9 cellular contexts compared by ENCODE assay signal in genomic region chr15:74318376-74319137, GRCh38. TPM values are rescaled to one million over a fixed set of nuclear protein-coding genes. Genes with fewer than 3 reads are reported as not detected.
A peak's percentile ranks its signal among the peaks of the same experiment; 100 is the strongest.
DNase-seq lines count a peak whose midpoint lies in the region; ATAC-seq and TF ChIP-seq lines count a peak whose summit lies in the region.
"Had no signal": no experiment of that assay in that cellular context is flagged by ENCODE, and none has a peak within 500 bp of the region (broad histone marks: within the 10 kb centered on the region; RNA-seq: fewer than 3 reads in every experiment).

No MANE protein-coding gene starts in this region.

- H3K9ac ChIP-seq in BLaER1 treated with 17β-estradiol and CSF1 and Interleukin-3, amounts not matched to agents 10 nM and 100 nM, result peak overlapping the region in 3 of 11 experiments; percentile 20 to 38 (median 24); a peak in 5 of 22 replicates

- H3K9me3 ChIP-seq in BLaER1 treated with 17β-estradiol and CSF1 and Interleukin-3, amounts not matched to agents 10 nM and 100 nM (replicated peaks in 1 of 11), result no peaks in the 10 kb centered on the region

- H3K9me3 Mint-ChIP-seq in activated CD8-positive, alpha-beta T cell treated with anti-CD3 and anti-CD28 coated beads for 36 hours, result no peaks in the 10 kb centered on the region
- no peaks in the 10 kb centered on the region for H3K9me3 Mint-ChIP-seq in naive B cell

- peaks cover 0 to 10% (median 0%) of the 10 kb centered on the region in 11 experiments; a peak in 4 of 22 replicates for H4K20me1 ChIP-seq in BLaER1 treated with 17β-estradiol and CSF1 and Interleukin-3, amounts not matched to agents 10 nM and 100 nM

- peak overlapping the region; percentile 70 to 89 (median 82) for H3K4me2 ChIP-seq in BLaER1 treated with 17β-estradiol and CSF1 and Interleukin-3, amounts not matched to agents 10 nM and 100 nM

- H3K27me3 ChIP-seq in BLaER1 treated with 17β-estradiol and CSF1 and Interleukin-3, amounts not matched to agents 10 nM and 100 nM, result no peaks in the 10 kb centered on the region

- no peak for TF ChIP-seq CTCF in activated CD8-positive, alpha-beta T cell treated with anti-CD3 and anti-CD28 coated beads for 36 hours (IDR thresholded peaks at IDR 0.05)
- no peak for TF ChIP-seq CTCF in RWPE1 (conservative IDR thresholded peaks at IDR 0.05; ENCODE audit: low read depth)

- intact Hi-C loops in activated CD8-positive, alpha-beta T cell treated with anti-CD3 and anti-CD28 coated beads for 36 hours (cut with micrococcal nuclease), result loop anchor here (10.0 kb wide), 1 partner anchor 344 kb away; no protein-coding TSS in a partner anchor

- peak overlapping the region in 5 of 11 experiments; percentile 15 to 67 (median 32); a peak in 7 of 22 replicates for H3K27ac ChIP-seq in BLaER1 treated with 17β-estradiol and CSF1 and Interleukin-3, amounts not matched to agents 10 nM and 100 nM
- no peak overlapping the region for H3K27ac ChIP-seq in RWPE1

- H3K36me3 Mint-ChIP-seq in activated CD8-positive, alpha-beta T cell treated with anti-CD3 and anti-CD28 coated beads for 36 hours (ENCODE audit: low read depth), result no peaks in the 10 kb centered on the region
- H3K36me3 Mint-ChIP-seq in naive B cell, result no peaks in the 10 kb centered on the region

- ATAC-seq in activated CD8-positive, alpha-beta T cell treated with anti-CD3 and anti-CD28 coated beads for 36 hours, result no peak
- ATAC-seq in naive B cell (ENCODE audit: low read depth in 2 of 2) (peak; percentile 43 to 57), HG03097 (IDR thresholded peaks at IDR 0.05; ENCODE audit: low FRiP score, unreplicated experiment) (no peak)

- DNase-seq in NCI-H1092 treated with DMSO at 0.1 percent for 48 hours (lab: John Stamatoyannopoulos, UW) (peak; percentile 82), naive B cell (no peak), foreskin melanocyte (no peak), T-helper 2 cell (no peak), RWPE1 (ENCODE audit: low spot score) (no peak)
- peak; percentile 62 for DNase-seq in activated CD8-positive, alpha-beta T cell treated with anti-CD3 and anti-CD28 coated beads for 36 hours
- DNase-seq: activated CD4-positive, CD25-positive, alpha-beta regulatory T cell treated with anti-CD3 and anti-CD28 coated beads, Interleukin-2, amount 50 U/mL, for 72 hours had no signal

- no peaks in the 10 kb centered on the region for H3K36me3 ChIP-seq in BLaER1 treated with 17β-estradiol and CSF1 and Interleukin-3, amounts not matched to agents 10 nM and 100 nM

- H3K4me1 Mint-ChIP-seq in activated CD8-positive, alpha-beta T cell treated with anti-CD3 and anti-CD28 coated beads for 36 hours (ENCODE audit: low read depth), result peaks cover 64% of the 10 kb centered on the region
- H3K4me1 Mint-ChIP-seq in naive B cell, result peaks cover 14 to 26% (median 18%) of the 10 kb centered on the region in 3 donors

- H3K4me3 ChIP-seq in BLaER1 treated with 17β-estradiol and CSF1 and Interleukin-3, amounts not matched to agents 10 nM and 100 nM, result no peak overlapping the region

- no peaks in the 10 kb centered on the region for H3K27me3 Mint-ChIP-seq in activated CD8-positive, alpha-beta T cell treated with anti-CD3 and anti-CD28 coated beads for 36 hours
- peaks cover 5 to 12% (median 8%) of the 10 kb centered on the region in 3 donors for H3K27me3 Mint-ChIP-seq in naive B cell

- CTCF ChIA-PET in activated CD8-positive, alpha-beta T cell treated with anti-CD3 and anti-CD28 coated beads for 36 hours (lab: Charles Lee), result interaction anchor here (3.2 to 6.1 kb wide), 2 partner anchors 11 to 189 kb away, joined by 14 to 67 read pairs; partner anchors contain the start of gene ISLR2
- CTCF ChIA-PET in RWPE1 (lab: Yijun Ruan, JAX), result interaction anchor here (0.7 kb wide), 1 partner anchor 263 kb away, joined by 3 read pairs; no protein-coding TSS in a partner anchor

- H3K4me3 Mint-ChIP-seq in activated CD8-positive, alpha-beta T cell treated with anti-CD3 and anti-CD28 coated beads for 36 hours, result no peak overlapping the region
- no peak overlapping the region for H3K4me3 Mint-ChIP-seq in naive B cell

- H3K4me1 ChIP-seq in BLaER1 treated with 17β-estradiol and CSF1 and Interleukin-3, amounts not matched to agents 10 nM and 100 nM, result peaks cover 57 to 64% (median 60%) of the 10 kb centered on the region in 10 experiments

- POLR2A ChIA-PET in activated CD8-positive, alpha-beta T cell treated with anti-CD3 and anti-CD28 coated beads for 36 hours (lab: Charles Lee), result interaction anchor here (1.0 to 1.1 kb wide), 2 partner anchors 11 to 173 kb away, joined by 3 to 5 read pairs; no protein-coding TSS in a partner anchor
- POLR2A ChIA-PET in RWPE1 (lab: Yijun Ruan, JAX; ENCODE audit: low non-redundant PET), result no interaction called here

- H3K27ac Mint-ChIP-seq in activated CD8-positive, alpha-beta T cell treated with anti-CD3 and anti-CD28 coated beads for 36 hours, result peak overlapping the region; percentile 77
- H3K27ac Mint-ChIP-seq in naive B cell, result peak overlapping the region in 1 of 6 donors; percentile 54

RNA-seq across cellular contexts. Expression of gene CYP11A1, which starts 48.9 kb away (rescaled TPM):
- total RNA-seq in activated CD8-positive, alpha-beta T cell treated with anti-CD3 and anti-CD28 coated beads for 36 hours, result under 1 TPM; 0.29 to 0.31 TPM
- polyA plus RNA-seq in naive B cell (ENCODE audit: low read depth in 6 of 6), result not detected

Comparison
In these comparisons a context has a peak if more than half of its experiments do, and no peak if none do; other contexts are left out.
1. DNase-seq: peak in NCI-H1092 treated with DMSO at 0.1 percent for 48 hours (single experiment) and activated CD8-positive, alpha-beta T cell treated with anti-CD3 and anti-CD28 coated beads for 36 hours (single experiment); none in naive B cell (single experiment), foreskin melanocyte (single experiment), T-helper 2 cell (0 of 5) and RWPE1 (single experiment).
2. ATAC-seq: peak in naive B cell (2 of 2); none in activated CD8-positive, alpha-beta T cell treated with anti-CD3 and anti-CD28 coated beads for 36 hours (single experiment) and HG03097 (single experiment).